Comparison of ENCODE assay signal across 1 cellular context in genomic region chr12:69623970-69624369, GRCh38.
A peak's percentile ranks its signal among the peaks of the same experiment; 100 is the strongest.
TF ChIP-seq lines count a peak whose summit lies in the region.

No MANE protein-coding gene starts in this region.

TF ChIP-seq in K562, 482 proteins besides CTCF, POLR2A, EP300 and RAD21 (continued from another document and continues in another):
- TF ChIP-seq ZFP91 (CRISPR knock-in tag; IDR thresholded peaks at IDR 0.05) (no peak), MAFF (IDR thresholded peaks at IDR 0.05; ENCODE audit: low read length) (no peak), TEAD1 (CRISPR knock-in tag; IDR thresholded peaks at IDR 0.05) (peak; percentile 81 to 87; a peak in 3 of 4 replicates), THRB (CRISPR knock-in tag; conservative IDR thresholded peaks at IDR 0.05) (no peak), WHSC1 (IDR thresholded peaks at IDR 0.05; ENCODE audit: low read length) (no peak), E2F4 (CRISPR knock-in tag; IDR thresholded peaks at IDR 0.05; ENCODE audit: low read depth) (no peak), ZNF124 (CRISPR knock-in tag; IDR thresholded peaks at IDR 0.05) (no peak), ZNF395 (CRISPR knock-in tag; IDR thresholded peaks at IDR 0.05) (peak; percentile 99), ZNF165 (CRISPR knock-in tag; IDR thresholded peaks at IDR 0.05; ENCODE audit: borderline replicate concordance) (no peak), ZBTB7A (IDR thresholded peaks at IDR 0.05; ENCODE audit: borderline replicate concordance, control insufficient read depth, low read depth, low read length) (no peak), KDM4B (IDR thresholded peaks at IDR 0.05; ENCODE audit: borderline replicate concordance in 2 of 2, low read depth in 1 of 2) (no peak; a peak in 1 of 4 replicates), KAT8 (IDR thresholded peaks at IDR 0.05; ENCODE audit: low read depth) (no peak), ZSCAN29 (IDR thresholded peaks at IDR 0.05) (no peak), PHF21A (IDR thresholded peaks at IDR 0.05; ENCODE audit: borderline replicate concordance, low read depth) (peak; percentile 79), ZNF511 (CRISPR knock-in tag; IDR thresholded peaks at IDR 0.05) (peak; percentile 27; the same call in 1 of the 2 replicates), GABPB2 (CRISPR knock-in tag; conservative IDR thresholded peaks at IDR 0.05) (no peak), ZNF184 (CRISPR knock-in tag; IDR thresholded peaks at IDR 0.05) (no peak), ZKSCAN3 (CRISPR knock-in tag; IDR thresholded peaks at IDR 0.05) (no peak), ZNF445 (CRISPR knock-in tag; IDR thresholded peaks at IDR 0.05; ENCODE audit: low read depth) (no peak), CBFA2T2 (conservative IDR thresholded peaks at IDR 0.05) (peak; percentile 100), ZNF785 (CRISPR knock-in tag; IDR thresholded peaks at IDR 0.05) (no peak), ZNF232 (CRISPR knock-in tag; IDR thresholded peaks at IDR 0.05) (no peak), ZNF561 (CRISPR knock-in tag; conservative IDR thresholded peaks at IDR 0.05) (no peak), ZNF3 (CRISPR knock-in tag; IDR thresholded peaks at IDR 0.05) (no peak), ZBTB11 (CRISPR knock-in tag; IDR thresholded peaks at IDR 0.05) (peak in 1 of 3 experiments; percentile 90; a peak in 2 of 6 replicates), SETDB1 (IDR thresholded peaks at IDR 0.05; ENCODE audit: low read length) (no peak), LCOR (CRISPR knock-in tag; IDR thresholded peaks at IDR 0.05) (peak; percentile 99), ZNF174 (CRISPR knock-in tag; IDR thresholded peaks at IDR 0.05) (no peak), ZNF717 (CRISPR knock-in tag; IDR thresholded peaks at IDR 0.05) (no peak), SIRT6 (IDR thresholded peaks at IDR 0.05; ENCODE audit: low read depth, low read length) (no peak), BRD4 (IDR thresholded peaks at IDR 0.05) (no peak), E2F3 (CRISPR knock-in tag; IDR thresholded peaks at IDR 0.05) (peak; percentile 86; the same call in 1 of the 2 replicates), ZNF12 (CRISPR knock-in tag; IDR thresholded peaks at IDR 0.05) (peak; percentile 92), CBX5 (IDR thresholded peaks at IDR 0.05; ENCODE audit: borderline replicate concordance, low read depth) (peak; percentile 22; the same call in 1 of the 2 replicates), NFE2 (IDR thresholded peaks at IDR 0.05; ENCODE audit: low read depth) (peak; percentile 69), ETV1 (tag; conservative IDR thresholded peaks at IDR 0.05; ENCODE audit: low read depth) (peak; percentile 56; the same call in 1 of the 2 replicates), AFF4 (CRISPR knock-in tag; IDR thresholded peaks at IDR 0.05) (no peak), ZFP1 (CRISPR knock-in tag; IDR thresholded peaks at IDR 0.05) (no peak), STAT6 (CRISPR knock-in tag; IDR thresholded peaks at IDR 0.05) (no peak), MYC (IDR thresholded peaks at IDR 0.05; ENCODE audit: low read depth, low read length) (peak; percentile 70), MYC (CRISPR knock-in tag; IDR thresholded peaks at IDR 0.05; ENCODE audit: borderline replicate concordance, low read depth) (no peak), NONO (IDR thresholded peaks at IDR 0.05; ENCODE audit: low read depth in 2 of 2, low read length in 1 of 2) (peak in 1 of 2 experiments; percentile 94; a peak in 2 of 4 replicates), HDAC8 (tag; IDR thresholded peaks at IDR 0.05) (no peak), SMAD2 (IDR thresholded peaks at IDR 0.05; ENCODE audit: low read depth, low read length) (no peak), FOSL1 (tag; conservative IDR thresholded peaks at IDR 0.05) (peak; percentile 86), ZFP36 (IDR thresholded peaks at IDR 0.05; ENCODE audit: low read depth, low read length, partially characterized antibody) (no peak)
